Comparison of ENCODE assay signal across 12 cellular contexts in genomic region chr15:89052474-89052873, GRCh38.
DNase-seq lines count a peak whose midpoint lies in the region; ATAC-seq and TF ChIP-seq lines count a peak whose summit lies in the region.
"Had no signal": no experiment of that assay in that cellular context is flagged by ENCODE, and none has a peak within 500 bp of the region (broad histone marks: within the 10 kb centered on the region; RNA-seq: fewer than 3 reads in every experiment).

No MANE protein-coding gene starts in this region.

- H3K9ac ChIP-seq in adipocyte (ENCODE audit: low read length) = peak overlapping the region; percentile 65

- H3K9me3 ChIP-seq in adipocyte (ENCODE audit: control insufficient read depth, low read length) = no peaks in the 10 kb centered on the region
- H3K9me3 ChIP-seq in tibial artery = no peaks in the 10 kb centered on the region
- H3K9me3 ChIP-seq: tibial nerve had no signal

- H3K4me3 ChIP-seq in adipocyte (ENCODE audit: low read length) (peak overlapping the region; percentile 9), tibial artery (no peak overlapping the region)
- H3K4me3 ChIP-seq: tibial nerve had no signal

- DNase-seq in activated CD8-positive, alpha-beta memory T cell treated with anti-CD3 and anti-CD28 coated beads, Interleukin-2, amount 50 U/mL, for 48 hours = peak; percentile 35
- no peak for DNase-seq in activated CD8-positive, alpha-beta memory T cell treated with anti-CD3 and anti-CD28 coated beads, Interleukin-2, amount 50 U/mL, for 4 hours
- peak; percentile 90 for DNase-seq in adipocyte (ENCODE audit: low read depth)
- DNase-seq in hepatic stellate cell (ENCODE audit: low spot score) = peak; percentile 75
- no peak for DNase-seq in tibial artery
- DNase-seq in NCI-H146 treated with DMSO at 0.1 percent for 48 hours (lab: John Stamatoyannopoulos, UW; ENCODE audit: unreplicated experiment) = no peak
- no peak for DNase-seq in NCI-H510A (lab: John Stamatoyannopoulos, UW)
- DNase-seq: central memory CD4-positive, alpha-beta T cell; NCI-H510A treated with DMSO at 0.1 percent for 48 hours; stimulated activated CD4-positive, alpha-beta T cell treated with anti-CD3 and anti-CD28 coated beads, Interleukin-4, amount 100 ng/mL, for 4 hours had no signal

- no peak for TF ChIP-seq CTCF in tibial artery (IDR thresholded peaks at IDR 0.05)

- H3K4me1 ChIP-seq in adipocyte (ENCODE audit: control insufficient read depth, insufficient read depth, low read length) (peaks cover 26% of the 10 kb centered on the region), tibial artery (peaks cover 0 to 79% (median 28%) of the 10 kb centered on the region in 4 donors)

- H3K36me3 ChIP-seq in adipocyte (ENCODE audit: control insufficient read depth, insufficient read depth, low read length, severe bottlenecking) (no peaks in the 10 kb centered on the region), tibial artery (peaks cover 0 to 8% (median 7%) of the 10 kb centered on the region in 3 donors)
- H3K36me3 ChIP-seq: tibial nerve had no signal

- ATAC-seq in GM19455 (IDR thresholded peaks at IDR 0.05; ENCODE audit: unreplicated experiment) = no peak

- peak overlapping the region; percentile 84 for H3K27ac ChIP-seq in tibial artery

- H3K27me3 ChIP-seq in adipocyte (replicated peaks; ENCODE audit: control insufficient read depth, insufficient read depth, low read length) (no peaks in the 10 kb centered on the region), tibial artery (no peaks in the 10 kb centered on the region)
- H3K27me3 ChIP-seq: tibial nerve had no signal

- intact Hi-C loops in tibial artery (cut with DNase I; ENCODE audit: low total_unique reads) = no loop called here

Comparison
In these comparisons a context has a peak if more than half of its experiments do, and no peak if none do; other contexts are left out.
1. DNase-seq: peak in activated CD8-positive, alpha-beta memory T cell treated with anti-CD3 and anti-CD28 coated beads, Interleukin-2, amount 50 U/mL, for 48 hours (single experiment), adipocyte (single experiment) and hepatic stellate cell (single experiment); none in activated CD8-positive, alpha-beta memory T cell treated with anti-CD3 and anti-CD28 coated beads, Interleukin-2, amount 50 U/mL, for 4 hours (single experiment), tibial artery (0 of 2), NCI-H146 treated with DMSO at 0.1 percent for 48 hours (single experiment) and NCI-H510A (single experiment).